In genomic region chr10:95988702-95989101, GRCh38 we compare ENCODE assay signal across 1 cellular context.
TF ChIP-seq lines count a peak whose summit lies in the region.

No MANE protein-coding gene starts in this region.

TF ChIP-seq in SK-N-SH, 30 proteins besides CTCF, POLR2A, EP300 and RAD21 (continued from another document):
- TF ChIP-seq ZBTB33 (IDR thresholded peaks at IDR 0.05; ENCODE audit: borderline replicate concordance, low read depth): no peak
- no peak for TF ChIP-seq NRF1 (IDR thresholded peaks at IDR 0.05; ENCODE audit: low read depth, low read length)
- no peak for TF ChIP-seq MEF2A (IDR thresholded peaks at IDR 0.05; ENCODE audit: borderline replicate concordance, low read depth)
- TF ChIP-seq SMC3 (IDR thresholded peaks at IDR 0.05; ENCODE audit: low read depth, low read length): no peak
- TF ChIP-seq GATA2 (CRISPR knock-in tag; IDR thresholded peaks at IDR 0.05): no peak
- no peak for TF ChIP-seq CHD2 (IDR thresholded peaks at IDR 0.05; ENCODE audit: low read length, partially characterized antibody)
- no peak for TF ChIP-seq REST (IDR thresholded peaks at IDR 0.05; ENCODE audit: low read depth, low read length)
TF ChIP-seq in SK-N-SH: peak in this region for 0.
